In genomic region chr1:78673120-78673519, GRCh38 we compare ENCODE assay signal across 15 cellular contexts. TPM values are rescaled to one million over a fixed set of nuclear protein-coding genes. Genes with fewer than 3 reads are reported as not detected.
DNase-seq lines count a peak whose midpoint lies in the region; ATAC-seq and TF ChIP-seq lines count a peak whose summit lies in the region.
"Had no signal": no experiment of that assay in that cellular context is flagged by ENCODE, and none has a peak within 500 bp of the region (broad histone marks: within the 10 kb centered on the region; RNA-seq: fewer than 3 reads in every experiment).

No MANE protein-coding gene starts in this region.

- no peak for TF ChIP-seq CTCF in ovary (IDR thresholded peaks at IDR 0.05)

- no peak for TF ChIP-seq EP300 in ovary (IDR thresholded peaks at IDR 0.05)

- H3K9me3 ChIP-seq in ovary, result no peaks in the 10 kb centered on the region
- H3K9me3 ChIP-seq: heart right ventricle had no signal

- no peaks in the 10 kb centered on the region for H3K9me3 Mint-ChIP-seq in activated T-cell treated with anti-CD3 and anti-CD28 coated beads, Interleukin-2, amount 50 U/mL, for 72 hours
- H3K9me3 Mint-ChIP-seq in activated naive CD4-positive, alpha-beta T cell treated with anti-CD3 and anti-CD28 coated beads, Interleukin-2, amount 10 ng/mL, durations not matched to agents 7 days and 5 days, result no peaks in the 10 kb centered on the region
- no peaks in the 10 kb centered on the region for H3K9me3 Mint-ChIP-seq in stimulated activated effector memory CD8-positive, alpha-beta T cell treated with anti-CD3 and anti-CD28 coated beads, Interleukin-12 subunit alpha, Interleukin-12 subunit beta, amount 100 ng/mL, for 72 hours
- H3K9me3 Mint-ChIP-seq: brain; stimulated activated naive B cell treated with anti-CD40 and anti-IgM and Interleukin-4, amounts not matched to agents 10 μg/mL and 1 μg/mL and 100 μg/mL, for 72 hours had no signal

- peak; percentile 13 to 26 for DNase-seq in activated T-cell treated with anti-CD3 and anti-CD28 coated beads, Interleukin-2, amount 50 U/mL, for 72 hours
- no peak for DNase-seq in activated T-cell treated with anti-CD3 and anti-CD28 coated beads, Interleukin-2, amount 50 U/mL, for 1 hour
- DNase-seq in activated naive CD4-positive, alpha-beta T cell treated with anti-CD3 and anti-CD28 coated beads, Interleukin-2, amount 10 ng/mL, durations not matched to agents 7 days and 5 days, result peak; percentile 37
- no peak for DNase-seq in stimulated activated effector memory CD8-positive, alpha-beta T cell treated with anti-CD3 and anti-CD28 coated beads, Interleukin-12 subunit alpha, Interleukin-12 subunit beta, amount 100 ng/mL, for 72 hours (ENCODE audit: low spot score in 2 of 2)
- DNase-seq in KG1 (lab: John Stamatoyannopoulos, UW), result no peak
- no peak for DNase-seq in central memory CD4-positive, alpha-beta T cell
- DNase-seq in ovary, result no peak
- DNase-seq: heart right ventricle; IMR-90; mammary epithelial cell; occipital lobe; SHP77 treated with DMSO at 0.1 percent for 48 hours; stimulated activated naive B cell treated with anti-CD40 and anti-IgM and Interleukin-4, amounts not matched to agents 10 μg/mL and 1 μg/mL and 100 μg/mL, for 72 hours had no signal

- no peak for TF ChIP-seq POLR2A in ovary (IDR thresholded peaks at IDR 0.05)

- WGBS in ovary, 3 donors, result 97 to 98% (median 97%) methylated on average over 5 of the region's 5 CpGs

- CTCF ChIA-PET in activated naive CD4-positive, alpha-beta T cell treated with anti-CD3 and anti-CD28 coated beads, Interleukin-2, amount 10 ng/mL, durations not matched to agents 7 days and 5 days (lab: Charles Lee), result interaction anchor here (0.6 to 5.7 kb wide), 6 partner anchors 22 to 668 kb away, joined by 3 to 30 read pairs (median 4); partner anchors contain the start of gene IFI44L

- peaks cover 13% of the 10 kb centered on the region for H3K4me1 Mint-ChIP-seq in activated T-cell treated with anti-CD3 and anti-CD28 coated beads, Interleukin-2, amount 50 U/mL, for 72 hours (ENCODE audit: low read depth)
- peaks cover 23% of the 10 kb centered on the region for H3K4me1 Mint-ChIP-seq in activated naive CD4-positive, alpha-beta T cell treated with anti-CD3 and anti-CD28 coated beads, Interleukin-2, amount 10 ng/mL, durations not matched to agents 7 days and 5 days
- no peaks in the 10 kb centered on the region for H3K4me1 Mint-ChIP-seq in stimulated activated effector memory CD8-positive, alpha-beta T cell treated with anti-CD3 and anti-CD28 coated beads, Interleukin-12 subunit alpha, Interleukin-12 subunit beta, amount 100 ng/mL, for 72 hours

- H3K4me3 Mint-ChIP-seq in activated T-cell treated with anti-CD3 and anti-CD28 coated beads, Interleukin-2, amount 50 U/mL, for 72 hours, result no peak overlapping the region
- no peak overlapping the region for H3K4me3 Mint-ChIP-seq in activated naive CD4-positive, alpha-beta T cell treated with anti-CD3 and anti-CD28 coated beads, Interleukin-2, amount 10 ng/mL, durations not matched to agents 7 days and 5 days
- no peak overlapping the region for H3K4me3 Mint-ChIP-seq in stimulated activated effector memory CD8-positive, alpha-beta T cell treated with anti-CD3 and anti-CD28 coated beads, Interleukin-12 subunit alpha, Interleukin-12 subunit beta, amount 100 ng/mL, for 72 hours
- H3K4me3 Mint-ChIP-seq: brain; stimulated activated naive B cell treated with anti-CD40 and anti-IgM and Interleukin-4, amounts not matched to agents 10 μg/mL and 1 μg/mL and 100 μg/mL, for 72 hours had no signal

- no peaks in the 10 kb centered on the region for H3K36me3 ChIP-seq in ovary

- H3K27ac Mint-ChIP-seq in activated T-cell treated with anti-CD3 and anti-CD28 coated beads, Interleukin-2, amount 50 U/mL, for 72 hours, result no peak overlapping the region
- no peak overlapping the region for H3K27ac Mint-ChIP-seq in activated naive CD4-positive, alpha-beta T cell treated with anti-CD3 and anti-CD28 coated beads, Interleukin-2, amount 10 ng/mL, durations not matched to agents 7 days and 5 days
- no peak overlapping the region for H3K27ac Mint-ChIP-seq in stimulated activated effector memory CD8-positive, alpha-beta T cell treated with anti-CD3 and anti-CD28 coated beads, Interleukin-12 subunit alpha, Interleukin-12 subunit beta, amount 100 ng/mL, for 72 hours
- H3K27ac Mint-ChIP-seq: brain; stimulated activated naive B cell treated with anti-CD40 and anti-IgM and Interleukin-4, amounts not matched to agents 10 μg/mL and 1 μg/mL and 100 μg/mL, for 72 hours had no signal

- no peaks in the 10 kb centered on the region for H3K36me3 Mint-ChIP-seq in activated T-cell treated with anti-CD3 and anti-CD28 coated beads, Interleukin-2, amount 50 U/mL, for 72 hours (ENCODE audit: insufficient read depth in 2 of 2)
- H3K36me3 Mint-ChIP-seq in activated naive CD4-positive, alpha-beta T cell treated with anti-CD3 and anti-CD28 coated beads, Interleukin-2, amount 10 ng/mL, durations not matched to agents 7 days and 5 days, result peaks cover 2% of the 10 kb centered on the region
- no peaks in the 10 kb centered on the region for H3K36me3 Mint-ChIP-seq in stimulated activated effector memory CD8-positive, alpha-beta T cell treated with anti-CD3 and anti-CD28 coated beads, Interleukin-12 subunit alpha, Interleukin-12 subunit beta, amount 100 ng/mL, for 72 hours
- H3K36me3 Mint-ChIP-seq: brain; stimulated activated naive B cell treated with anti-CD40 and anti-IgM and Interleukin-4, amounts not matched to agents 10 μg/mL and 1 μg/mL and 100 μg/mL, for 72 hours had no signal

- intact Hi-C loops in ovary (cut with DNase I), result loop anchor here in 3 of 4 donors (5.0 to 10.0 kb wide), 3 partner anchors 48 to 528 kb away; partner anchors contain the start of gene IFI44L (in 1 of the 3)

- ATAC-seq in activated T-cell treated with anti-CD3 and anti-CD28 coated beads, Interleukin-2, amount 50 U/mL, for 72 hours (replicated peaks in 1 of 2), result peak; percentile 53 to 56
- ATAC-seq in HG03280 (IDR thresholded peaks at IDR 0.05; ENCODE audit: unreplicated experiment), result peak; percentile 45
- ATAC-seq in stimulated activated effector memory CD8-positive, alpha-beta T cell treated with anti-CD3 and anti-CD28 coated beads, Interleukin-12 subunit alpha, Interleukin-12 subunit beta, amount 100 ng/mL, for 72 hours, result peak; percentile 26
- ATAC-seq: heart right ventricle had no signal

- H3K27me3 ChIP-seq in ovary, result no peaks in the 10 kb centered on the region
- H3K27me3 ChIP-seq: heart right ventricle had no signal

- H3K4me1 ChIP-seq in ovary (ENCODE audit: insufficient read depth), result no peaks in the 10 kb centered on the region
- H3K4me1 ChIP-seq: heart right ventricle had no signal

- no peak overlapping the region for H3K27ac ChIP-seq in ovary
- H3K27ac ChIP-seq: heart right ventricle had no signal

- H3K4me3 ChIP-seq in ovary, result no peak overlapping the region
- H3K4me3 ChIP-seq: heart right ventricle had no signal

- H3K27me3 Mint-ChIP-seq in activated T-cell treated with anti-CD3 and anti-CD28 coated beads, Interleukin-2, amount 50 U/mL, for 72 hours (ENCODE audit: low read depth), result no peaks in the 10 kb centered on the region
- H3K27me3 Mint-ChIP-seq in activated naive CD4-positive, alpha-beta T cell treated with anti-CD3 and anti-CD28 coated beads, Interleukin-2, amount 10 ng/mL, durations not matched to agents 7 days and 5 days, result no peaks in the 10 kb centered on the region
- H3K27me3 Mint-ChIP-seq: brain; stimulated activated naive B cell treated with anti-CD40 and anti-IgM and Interleukin-4, amounts not matched to agents 10 μg/mL and 1 μg/mL and 100 μg/mL, for 72 hours had no signal

RNA-seq across cellular contexts. Expression of gene IFI44, which starts 23.5 kb away (rescaled TPM):
- 10 to 100 TPM; 25.9 to 77.5 TPM for total RNA-seq in activated T-cell treated with anti-CD3 and anti-CD28 coated beads, Interleukin-2, amount 50 U/mL, for 72 hours
- 10 to 100 TPM in 6 of 7 donors, 1 to 10 TPM in 1; 7.3 to 30.7 (median 14.5) TPM for total RNA-seq in ovary
- 10 to 100 TPM; 32.9 to 40.7 TPM for polyA plus RNA-seq in ovary

RNA-seq across cellular contexts. Expression of gene IFI44L, which starts 52.9 kb away (rescaled TPM):
- total RNA-seq in activated T-cell treated with anti-CD3 and anti-CD28 coated beads, Interleukin-2, amount 50 U/mL, for 72 hours, result 10 to 100 TPM; 21.4 to 62.5 TPM
- total RNA-seq in ovary, result 10 to 100 TPM in 3 of 7 donors, 1 to 10 TPM in 4; 4.3 to 21.1 (median 9.5) TPM
- polyA plus RNA-seq in ovary, result 10 to 100 TPM; 15.0 to 36.0 TPM

Comparison
In these comparisons a context has a peak if more than half of its experiments do, and no peak if none do; other contexts are left out.
1. DNase-seq: peak in activated T-cell treated with anti-CD3 and anti-CD28 coated beads, Interleukin-2, amount 50 U/mL, for 72 hours (2 of 2) and activated naive CD4-positive, alpha-beta T cell treated with anti-CD3 and anti-CD28 coated beads, Interleukin-2, amount 10 ng/mL, durations not matched to agents 7 days and 5 days (single experiment); none in activated T-cell treated with anti-CD3 and anti-CD28 coated beads, Interleukin-2, amount 50 U/mL, for 1 hour (single experiment), stimulated activated effector memory CD8-positive, alpha-beta T cell treated with anti-CD3 and anti-CD28 coated beads, Interleukin-12 subunit alpha, Interleukin-12 subunit beta, amount 100 ng/mL, for 72 hours (0 of 2), KG1 (single experiment), central memory CD4-positive, alpha-beta T cell (single experiment) and ovary (0 of 5).
2. Peak in every context shown above with its lines, with median percentiles within 50 percentile points of each other: ATAC-seq.